ENCODE assay signal across 9 cellular contexts in the genomic region with DNA sequence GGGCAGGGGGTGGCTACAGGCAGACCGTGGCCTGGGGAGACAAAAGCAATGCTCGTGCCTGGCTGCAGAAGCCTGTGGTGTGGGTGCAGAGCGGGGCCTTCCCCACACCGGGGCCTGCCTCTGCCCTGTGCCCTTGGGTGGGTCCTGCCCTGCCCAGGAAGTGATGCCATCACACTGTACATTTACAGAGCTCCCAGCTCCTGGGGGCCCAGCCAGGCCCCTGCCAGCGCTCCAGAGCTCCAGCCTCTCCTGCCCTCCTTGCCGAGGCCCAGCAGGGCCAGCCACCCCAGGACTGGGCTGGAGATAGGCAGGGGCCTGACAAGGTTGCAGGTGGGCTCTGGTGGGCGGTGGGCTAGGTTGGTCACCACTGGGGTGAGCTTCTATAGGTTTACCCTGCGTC. TPM values are rescaled to one million over a fixed set of nuclear protein-coding genes. Genes with fewer than 3 reads are reported as not detected.
DNase-seq lines count a peak whose midpoint lies in the region; ATAC-seq and TF ChIP-seq lines count a peak whose summit lies in the region.
"Had no signal": no experiment of that assay in that cellular context is flagged by ENCODE, and none has a peak within 500 bp of the region (broad histone marks: within the 10 kb centered on the region; RNA-seq: fewer than 3 reads in every experiment).

No MANE protein-coding gene starts in this region.

- H3K4me3 ChIP-seq in ascending aorta: peak overlapping the region; percentile 44 to 67

- no peaks in the 10 kb centered on the region for H3K27me3 ChIP-seq in ascending aorta

- H3K27me3 Mint-ChIP-seq in memory B cell: no peaks in the 10 kb centered on the region

- intact Hi-C loops in ascending aorta (cut with DNase I): loop anchor here (5.0 kb wide), 3 partner anchors 124 to 309 kb away; a partner anchor contains a TSS

- peak; percentile 9 for DNase-seq in stimulated activated CD4-positive, alpha-beta T cell treated with anti-CD3 and anti-CD28 coated beads, Interleukin-12 subunit alpha, Interleukin-12 subunit beta, amount 100 ng/mL, for 4 hours
- no peak for DNase-seq in stimulated activated CD4-positive, alpha-beta T cell treated with anti-CD3 and anti-CD28 coated beads, Interleukin-4, amount 100 ng/mL, for 4 hours
- no peak for DNase-seq in ascending aorta (ENCODE audit: low spot score in 2 of 2)
- no peak for DNase-seq in memory B cell (ENCODE audit: low spot score in 2 of 2)
- DNase-seq in pons (ENCODE audit: low spot score): no peak
- DNase-seq in GM13977 (ENCODE audit: low spot score): no peak
- no peak for DNase-seq in stimulated activated CD4-positive, alpha-beta T cell treated with anti-CD3 and anti-CD28 coated beads, Interleukin-1b, Interleukin-23, amount 100 ng/mL, for 48 hours

- ATAC-seq in memory B cell (ENCODE audit: low read depth): peak; percentile 26
- no peak for ATAC-seq in HG03520 (IDR thresholded peaks at IDR 0.05; ENCODE audit: unreplicated experiment)

- peaks cover 9% of the 10 kb centered on the region for H3K4me1 Mint-ChIP-seq in memory B cell

- peaks cover 6 to 12% of the 10 kb centered on the region in 2 donors for H3K4me1 ChIP-seq in ascending aorta

- peak overlapping the region; percentile 85 for H3K4me3 Mint-ChIP-seq in memory B cell

- H3K27ac Mint-ChIP-seq in memory B cell: peak overlapping the region; percentile 78

- peaks cover 5% of the 10 kb centered on the region for H3K9me3 Mint-ChIP-seq in memory B cell

- H3K27ac ChIP-seq in ascending aorta: peak overlapping the region; percentile 62 to 83

- no peaks in the 10 kb centered on the region for H3K36me3 ChIP-seq in ascending aorta

- no peaks in the 10 kb centered on the region for H3K9me3 ChIP-seq in ascending aorta

- in situ Hi-C loops in GM13977 (cut with MboI; ENCODE audit: low pct_unique_long_range_greater_than_20kb, low sequenced_read_pairs, unreplicated experiment): no loop called here

- no peak for TF ChIP-seq CTCF in ascending aorta (IDR thresholded peaks at IDR 0.05)
- no peak for TF ChIP-seq CTCF in GM13977 (IDR thresholded peaks at IDR 0.05; ENCODE audit: extremely low read depth, insufficient read depth, missing control alignments)

- H3K36me3 Mint-ChIP-seq in memory B cell: peaks cover 10% of the 10 kb centered on the region

RNA-seq across cellular contexts. Expression of a gene that starts 40.2 kb away (rescaled TPM):
- total RNA-seq in ascending aorta: under 0.01 TPM
- total RNA-seq: pulmonary artery endothelial cell had no signal

RNA-seq across cellular contexts. Expression of a gene that starts 46.4 kb away (rescaled TPM):
- 63.0 TPM for total RNA-seq in ascending aorta
